In the genomic region with DNA sequence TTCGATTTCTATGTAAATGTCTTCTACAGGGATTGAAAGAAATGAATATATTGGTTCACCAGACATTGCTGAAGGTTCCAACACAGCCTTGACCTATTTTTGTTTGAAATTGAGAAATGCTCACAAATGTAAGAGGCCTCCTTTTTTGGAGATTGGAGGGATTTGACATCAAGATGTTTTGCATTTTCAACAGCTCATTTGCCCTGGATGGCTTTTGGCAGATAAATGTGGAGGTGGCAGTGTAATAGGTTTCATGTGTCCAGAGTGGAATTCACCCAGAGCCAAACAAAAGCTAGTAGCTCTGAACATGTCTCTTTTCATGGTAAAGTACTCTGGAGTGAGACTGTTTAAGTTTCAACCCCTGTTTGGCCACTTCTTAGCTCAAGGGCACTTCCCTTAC, we compare ENCODE assay signal across 1 cellular context.
TF ChIP-seq lines count a peak whose summit lies in the region.

No MANE protein-coding gene starts in this region.

TF ChIP-seq in H1, 55 proteins besides CTCF, POLR2A, EP300 and RAD21:
- TF ChIP-seq JUND (IDR thresholded peaks at IDR 0.05; ENCODE audit: low read length) (no peak), RFX5 (IDR thresholded peaks at IDR 0.05; ENCODE audit: borderline replicate concordance, low read depth, low read length) (no peak), NANOG (IDR thresholded peaks at IDR 0.05; ENCODE audit: insufficient read depth, low read depth, low read length, poor library complexity, severe bottlenecking) (no peak), SP4 (IDR thresholded peaks at IDR 0.05; ENCODE audit: low read length) (no peak), SRF (IDR thresholded peaks at IDR 0.05; ENCODE audit: low read depth, low read length) (no peak), SAP30 (IDR thresholded peaks at IDR 0.05; ENCODE audit: insufficient read depth, insufficient replicate concordance, low read length) (no peak), NRF1 (IDR thresholded peaks at IDR 0.05; ENCODE audit: low read depth, low read length) (no peak)
- TF ChIP-seq, protein P1, sequence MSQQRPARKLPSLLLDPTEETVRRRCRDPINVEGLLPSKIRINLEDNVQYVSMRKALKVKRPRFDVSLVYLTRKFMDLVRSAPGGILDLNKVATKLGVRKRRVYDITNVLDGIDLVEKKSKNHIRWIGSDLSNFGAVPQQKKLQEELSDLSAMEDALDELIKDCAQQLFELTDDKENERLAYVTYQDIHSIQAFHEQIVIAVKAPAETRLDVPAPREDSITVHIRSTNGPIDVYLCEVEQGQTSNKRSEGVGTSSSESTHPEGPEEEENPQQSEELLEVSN (IDR thresholded peaks at IDR 0.05): no peak
TF ChIP-seq in H1: peak in this region for 0.
